ENCODE assay signal across 28 cellular contexts in genomic region chr2:100278501-100278900, GRCh38. TPM values are rescaled to one million over a fixed set of nuclear protein-coding genes. Genes with fewer than 3 reads are reported as not detected.
"Had no signal": no experiment of that assay in that cellular context is flagged by ENCODE, and none has a peak within 500 bp of the region (broad histone marks: within the 10 kb centered on the region; RNA-seq: fewer than 3 reads in every experiment).

No MANE protein-coding gene starts in this region.

- DNase-seq: dermis blood vessel endothelial cell; effector memory CD4-positive, alpha-beta T cell; erythroblast; esophagus squamous epithelium; foreskin melanocyte; glutamatergic neuron; heart right ventricle; hippocampal formation; kidney glomerular epithelial cell; left colon; left ventricle myocardium superior; lower lobe of right lung; naive thymus-derived CD8-positive, alpha-beta T cell; nephron progenitor cell; nucleus accumbens; posterior cingulate gyrus; psoas muscle; right cardiac atrium; sigmoid colon; stimulated activated CD4-positive, alpha-beta T cell treated with anti-CD3 and anti-CD28 coated beads, Interleukin-4, amount 100 ng/mL, for 4 hours; stimulated activated naive CD8-positive, alpha-beta T cell treated with anti-CD3 and anti-CD28 coated beads, Interleukin-15, Interleukin-2, amounts not matched to agents 100 U/mL and 50 U/mL, for 24 hours; substantia nigra; testis; tibial artery had no signal

- H3K4me1 ChIP-seq: lower lobe of right lung, psoas muscle, sigmoid colon, tibial artery had no signal

- ATAC-seq: heart right ventricle; left colon; left ventricle myocardium superior; lower lobe of right lung; naive thymus-derived CD8-positive, alpha-beta T cell; psoas muscle; right cardiac atrium; stimulated activated memory B cell treated with anti-CD40 and anti-IgM and Interleukin-4, amounts not matched to agents 10 μg/mL and 1 μg/mL and 100 μg/mL, for 72 hours; stimulated activated naive CD8-positive, alpha-beta T cell treated with anti-CD3 and anti-CD28 coated beads, Interleukin-15, Interleukin-2, amounts not matched to agents 100 U/mL and 50 U/mL, for 24 hours had no signal

- H3K27ac ChIP-seq: coronary artery, esophagus squamous epithelium, heart right ventricle, lower lobe of right lung, psoas muscle, sigmoid colon, testis, tibial artery had no signal

- H3K36me3 ChIP-seq: esophagus squamous epithelium, lower lobe of right lung had no signal

- H3K4me3 ChIP-seq: coronary artery, esophagus squamous epithelium, heart right ventricle, lower lobe of right lung, psoas muscle, sigmoid colon, testis, tibial artery had no signal

- H3K27me3 ChIP-seq: esophagus squamous epithelium, heart right ventricle, sigmoid colon, testis, tibial artery had no signal

- H3K9me3 ChIP-seq: esophagus squamous epithelium, heart right ventricle, lower lobe of right lung, psoas muscle, sigmoid colon, testis, tibial artery had no signal

RNA-seq across cellular contexts. Expression of gene LONRF2, which starts 43.8 kb away (rescaled TPM):
- total RNA-seq: dermis blood vessel endothelial cell; endothelial cell of umbilical vein; myocyte; naive thymus-derived CD8-positive, alpha-beta T cell had no signal
